1 cellular context compared by ENCODE assay signal in genomic region chr12:2958432-2959193, GRCh38.
A peak's percentile ranks its signal among the peaks of the same experiment; 100 is the strongest.
TF ChIP-seq lines count a peak whose summit lies in the region.

No MANE protein-coding gene starts in this region.

TF ChIP-seq in HEK293, 187 proteins besides CTCF, POLR2A, EP300 and RAD21 (continued from another document):
- TF ChIP-seq, protein P1, sequence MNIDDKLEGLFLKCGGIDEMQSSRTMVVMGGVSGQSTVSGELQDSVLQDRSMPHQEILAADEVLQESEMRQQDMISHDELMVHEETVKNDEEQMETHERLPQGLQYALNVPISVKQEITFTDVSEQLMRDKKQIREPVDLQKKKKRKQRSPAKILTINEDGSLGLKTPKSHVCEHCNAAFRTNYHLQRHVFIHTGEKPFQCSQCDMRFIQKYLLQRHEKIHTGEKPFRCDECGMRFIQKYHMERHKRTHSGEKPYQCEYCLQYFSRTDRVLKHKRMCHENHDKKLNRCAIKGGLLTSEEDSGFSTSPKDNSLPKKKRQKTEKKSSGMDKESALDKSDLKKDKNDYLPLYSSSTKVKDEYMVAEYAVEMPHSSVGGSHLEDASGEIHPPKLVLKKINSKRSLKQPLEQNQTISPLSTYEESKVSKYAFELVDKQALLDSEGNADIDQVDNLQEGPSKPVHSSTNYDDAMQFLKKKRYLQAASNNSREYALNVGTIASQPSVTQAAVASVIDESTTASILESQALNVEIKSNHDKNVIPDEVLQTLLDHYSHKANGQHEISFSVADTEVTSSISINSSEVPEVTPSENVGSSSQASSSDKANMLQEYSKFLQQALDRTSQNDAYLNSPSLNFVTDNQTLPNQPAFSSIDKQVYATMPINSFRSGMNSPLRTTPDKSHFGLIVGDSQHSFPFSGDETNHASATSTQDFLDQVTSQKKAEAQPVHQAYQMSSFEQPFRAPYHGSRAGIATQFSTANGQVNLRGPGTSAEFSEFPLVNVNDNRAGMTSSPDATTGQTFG (tag by site-specific recombination; IDR thresholded peaks at IDR 0.05; ENCODE audit: borderline replicate concordance), result no peak
- 0 out of 2 replicates have a peak, but pooled peaks have one; percentile 43 for TF ChIP-seq KLF16 (tag by site-specific recombination; IDR thresholded peaks at IDR 0.05)
- peak; percentile 64 for TF ChIP-seq ZSCAN30 (tag by site-specific recombination; IDR thresholded peaks at IDR 0.05)
- TF ChIP-seq SP2 (tag by site-specific recombination; IDR thresholded peaks at IDR 0.05), result peak; percentile 63
- TF ChIP-seq, protein P2, sequence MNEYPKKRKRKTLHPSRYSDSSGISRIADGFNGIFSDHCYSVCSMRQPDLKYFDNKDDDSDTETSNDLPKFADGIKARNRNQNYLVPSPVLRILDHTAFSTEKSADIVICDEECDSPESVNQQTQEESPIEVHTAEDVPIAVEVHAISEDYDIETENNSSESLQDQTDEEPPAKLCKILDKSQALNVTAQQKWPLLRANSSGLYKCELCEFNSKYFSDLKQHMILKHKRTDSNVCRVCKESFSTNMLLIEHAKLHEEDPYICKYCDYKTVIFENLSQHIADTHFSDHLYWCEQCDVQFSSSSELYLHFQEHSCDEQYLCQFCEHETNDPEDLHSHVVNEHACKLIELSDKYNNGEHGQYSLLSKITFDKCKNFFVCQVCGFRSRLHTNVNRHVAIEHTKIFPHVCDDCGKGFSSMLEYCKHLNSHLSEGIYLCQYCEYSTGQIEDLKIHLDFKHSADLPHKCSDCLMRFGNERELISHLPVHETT (tag by site-specific recombination; IDR thresholded peaks at IDR 0.05), result peak; percentile 35; the same call in 1 of the 2 replicates
- no peak for TF ChIP-seq ZNF701 (tag by site-specific recombination; IDR thresholded peaks at IDR 0.05)
